ENCODE assay signal across 18 cellular contexts in the genomic region with DNA sequence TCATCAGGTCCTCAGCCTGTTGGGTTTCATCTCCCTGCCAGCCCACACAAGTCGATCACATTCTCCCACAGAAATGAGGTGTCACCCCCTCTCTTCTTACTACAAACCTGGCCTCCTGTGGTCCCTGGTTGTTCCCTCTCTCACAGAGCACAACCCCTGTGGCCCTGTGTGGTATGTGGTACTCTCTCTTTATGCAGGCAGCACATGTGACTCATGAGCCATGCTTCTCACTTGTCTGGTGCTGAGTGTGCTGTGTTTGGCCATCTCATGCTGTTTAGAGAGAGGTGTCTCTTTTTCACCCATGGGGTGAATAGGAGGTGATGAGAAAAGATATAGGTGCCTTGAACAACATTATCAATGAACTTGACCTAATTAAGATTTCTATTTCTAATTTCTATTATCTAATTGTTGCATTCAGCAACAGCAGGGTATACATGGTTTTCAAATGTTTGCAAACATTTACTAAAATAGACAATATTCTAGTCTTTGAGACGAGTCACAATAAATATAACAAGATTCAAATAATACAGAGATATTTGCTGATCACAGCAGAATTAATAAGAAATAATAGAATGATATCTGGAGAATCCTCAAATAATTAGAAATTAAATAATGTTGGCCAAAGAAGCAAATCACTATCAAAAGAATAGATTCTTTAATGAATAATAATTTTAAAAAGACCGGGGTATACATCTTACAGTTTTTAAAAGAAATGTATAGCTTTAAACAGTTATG.
DNase-seq lines count a peak whose midpoint lies in the region; TF ChIP-seq lines count a peak whose summit lies in the region.
"Had no signal": no experiment of that assay in that cellular context is flagged by ENCODE, and none has a peak within 500 bp of the region (broad histone marks: within the 10 kb centered on the region; RNA-seq: fewer than 3 reads in every experiment).

No MANE protein-coding gene starts in this region.

- DNase-seq in EL (peak; percentile 71), NCI-H226 (peak; percentile 53), epithelial cell of esophagus (ENCODE audit: low read depth) (peak; percentile 70), myocyte (ENCODE audit: low read depth) (peak; percentile 45), C1 segment of cervical spinal cord (lab: John Stamatoyannopoulos, UW) (no peak), HPDE6-E6E7 (ENCODE audit: extremely low spot score) (no peak), NCI-H2171 treated with DMSO at 0.1 percent for 48 hours (lab: John Stamatoyannopoulos, UW) (no peak), smooth muscle cell (lab: John Stamatoyannopoulos, UW; ENCODE audit: unreplicated experiment) (no peak)
- DNase-seq: activated gamma-delta T cell; glutamatergic neuron; midbrain; NCI-H2107; NCI-H526; stimulated activated naive CD4-positive, alpha-beta T cell; T-helper 9 cell; tibial artery had no signal

- H3K27ac ChIP-seq in smooth muscle cell (ENCODE audit: low read depth): no peak overlapping the region
- H3K27ac ChIP-seq: BLaER1, epithelial cell of prostate, tibial artery had no signal

- TF ChIP-seq CTCF in epithelial cell of esophagus (IDR thresholded peaks at IDR 0.05; ENCODE audit: insufficient read depth, low read depth, low read length, missing control alignments): no peak
- no peak for TF ChIP-seq CTCF in smooth muscle cell (IDR thresholded peaks at IDR 0.05; ENCODE audit: borderline replicate concordance, insufficient read depth, poor library complexity, severe bottlenecking)

- H3F3A ChIP-seq in smooth muscle cell (ENCODE audit: low read depth): peaks cover 3% of the 10 kb centered on the region

- no peaks in the 10 kb centered on the region for H3K79me2 ChIP-seq in smooth muscle cell (ENCODE audit: low read depth)

- H3K4me1 ChIP-seq in smooth muscle cell (ENCODE audit: low read depth): no peaks in the 10 kb centered on the region
- H3K4me1 ChIP-seq: tibial artery had no signal

- no peaks in the 10 kb centered on the region for H3K9me3 ChIP-seq in smooth muscle cell (replicated peaks; ENCODE audit: low read depth)
- H3K9me3 ChIP-seq: BLaER1, tibial artery had no signal

- no peaks in the 10 kb centered on the region for H4K20me1 ChIP-seq in smooth muscle cell (ENCODE audit: low read depth)
- H4K20me1 ChIP-seq: BLaER1 had no signal

- 93% methylated on average over 3 of the region's 3 CpGs for WGBS in smooth muscle cell (ENCODE audit: low lambda C conversion rate)

- no peak overlapping the region for H3K4me3 ChIP-seq in epithelial cell of esophagus (ENCODE audit: low read length)
- no peak overlapping the region for H3K4me3 ChIP-seq in smooth muscle cell
- H3K4me3 ChIP-seq: BLaER1, tibial artery had no signal

- H3K36me3 ChIP-seq in smooth muscle cell (ENCODE audit: low read depth): no peaks in the 10 kb centered on the region
- H3K36me3 ChIP-seq: BLaER1, tibial artery had no signal

- H3K27me3 ChIP-seq in smooth muscle cell (ENCODE audit: low read depth): no peaks in the 10 kb centered on the region
- H3K27me3 ChIP-seq: BLaER1, tibial artery had no signal

- H3K9ac ChIP-seq in smooth muscle cell (ENCODE audit: low read depth): no peak overlapping the region
- H3K9ac ChIP-seq: BLaER1 had no signal

- H2AFZ ChIP-seq in smooth muscle cell (ENCODE audit: low read depth): no peak overlapping the region

- H3K4me2 ChIP-seq in smooth muscle cell: no peak overlapping the region
- H3K4me2 ChIP-seq: BLaER1 had no signal

Comparison
In these comparisons a context has a peak if more than half of its experiments do, and no peak if none do; other contexts are left out.
1. DNase-seq: peak in EL (single experiment), NCI-H226 (single experiment), epithelial cell of esophagus (single experiment) and myocyte (single experiment); none in C1 segment of cervical spinal cord (0 of 14), HPDE6-E6E7 (single experiment), NCI-H2171 treated with DMSO at 0.1 percent for 48 hours (single experiment) and smooth muscle cell (single experiment).